In genomic region chr5:72598461-72599433, GRCh38 we compare ENCODE assay signal across 1 cellular context.
TF ChIP-seq lines count a peak whose summit lies in the region.

No MANE protein-coding gene starts in this region.

TF ChIP-seq in K562, 482 proteins besides CTCF, POLR2A, EP300 and RAD21 (continued from another document):
- TF ChIP-seq, protein P1, sequence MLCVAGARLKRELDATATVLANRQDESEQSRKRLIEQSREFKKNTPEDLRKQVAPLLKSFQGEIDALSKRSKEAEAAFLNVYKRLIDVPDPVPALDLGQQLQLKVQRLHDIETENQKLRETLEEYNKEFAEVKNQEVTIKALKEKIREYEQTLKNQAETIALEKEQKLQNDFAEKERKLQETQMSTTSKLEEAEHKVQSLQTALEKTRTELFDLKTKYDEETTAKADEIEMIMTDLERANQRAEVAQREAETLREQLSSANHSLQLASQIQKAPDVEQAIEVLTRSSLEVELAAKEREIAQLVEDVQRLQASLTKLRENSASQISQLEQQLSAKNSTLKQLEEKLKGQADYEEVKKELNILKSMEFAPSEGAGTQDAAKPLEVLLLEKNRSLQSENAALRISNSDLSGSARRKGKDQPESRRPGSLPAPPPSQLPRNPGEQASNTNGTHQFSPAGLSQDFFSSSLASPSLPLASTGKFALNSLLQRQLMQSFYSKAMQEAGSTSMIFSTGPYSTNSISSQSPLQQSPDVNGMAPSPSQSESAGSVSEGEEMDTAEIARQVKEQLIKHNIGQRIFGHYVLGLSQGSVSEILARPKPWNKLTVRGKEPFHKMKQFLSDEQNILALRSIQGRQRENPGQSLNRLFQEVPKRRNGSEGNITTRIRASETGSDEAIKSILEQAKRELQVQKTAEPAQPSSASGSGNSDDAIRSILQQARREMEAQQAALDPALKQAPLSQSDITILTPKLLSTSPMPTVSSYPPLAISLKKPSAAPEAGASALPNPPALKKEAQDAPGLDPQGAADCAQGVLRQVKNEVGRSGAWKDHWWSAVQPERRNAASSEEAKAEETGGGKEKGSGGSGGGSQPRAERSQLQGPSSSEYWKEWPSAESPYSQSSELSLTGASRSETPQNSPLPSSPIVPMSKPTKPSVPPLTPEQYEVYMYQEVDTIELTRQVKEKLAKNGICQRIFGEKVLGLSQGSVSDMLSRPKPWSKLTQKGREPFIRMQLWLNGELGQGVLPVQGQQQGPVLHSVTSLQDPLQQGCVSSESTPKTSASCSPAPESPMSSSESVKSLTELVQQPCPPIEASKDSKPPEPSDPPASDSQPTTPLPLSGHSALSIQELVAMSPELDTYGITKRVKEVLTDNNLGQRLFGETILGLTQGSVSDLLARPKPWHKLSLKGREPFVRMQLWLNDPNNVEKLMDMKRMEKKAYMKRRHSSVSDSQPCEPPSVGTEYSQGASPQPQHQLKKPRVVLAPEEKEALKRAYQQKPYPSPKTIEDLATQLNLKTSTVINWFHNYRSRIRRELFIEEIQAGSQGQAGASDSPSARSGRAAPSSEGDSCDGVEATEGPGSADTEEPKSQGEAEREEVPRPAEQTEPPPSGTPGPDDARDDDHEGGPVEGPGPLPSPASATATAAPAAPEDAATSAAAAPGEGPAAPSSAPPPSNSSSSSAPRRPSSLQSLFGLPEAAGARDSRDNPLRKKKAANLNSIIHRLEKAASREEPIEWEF (CRISPR knock-in tag; IDR thresholded peaks at IDR 0.05), result no peak
- no peak for TF ChIP-seq PHB (CRISPR knock-in tag; IDR thresholded peaks at IDR 0.05)
- TF ChIP-seq ZNF197 (CRISPR knock-in tag; IDR thresholded peaks at IDR 0.05; ENCODE audit: low read depth), result no peak
- TF ChIP-seq BCOR (IDR thresholded peaks at IDR 0.05), result no peak
- TF ChIP-seq, protein P2, sequence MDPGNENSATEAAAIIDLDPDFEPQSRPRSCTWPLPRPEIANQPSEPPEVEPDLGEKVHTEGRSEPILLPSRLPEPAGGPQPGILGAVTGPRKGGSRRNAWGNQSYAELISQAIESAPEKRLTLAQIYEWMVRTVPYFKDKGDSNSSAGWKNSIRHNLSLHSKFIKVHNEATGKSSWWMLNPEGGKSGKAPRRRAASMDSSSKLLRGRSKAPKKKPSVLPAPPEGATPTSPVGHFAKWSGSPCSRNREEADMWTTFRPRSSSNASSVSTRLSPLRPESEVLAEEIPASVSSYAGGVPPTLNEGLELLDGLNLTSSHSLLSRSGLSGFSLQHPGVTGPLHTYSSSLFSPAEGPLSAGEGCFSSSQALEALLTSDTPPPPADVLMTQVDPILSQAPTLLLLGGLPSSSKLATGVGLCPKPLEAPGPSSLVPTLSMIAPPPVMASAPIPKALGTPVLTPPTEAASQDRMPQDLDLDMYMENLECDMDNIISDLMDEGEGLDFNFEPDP (CRISPR knock-in tag; IDR thresholded peaks at IDR 0.05), result no peak
- TF ChIP-seq TEAD1 (CRISPR knock-in tag; IDR thresholded peaks at IDR 0.05), result no peak
- TF ChIP-seq SMAD2 (IDR thresholded peaks at IDR 0.05; ENCODE audit: low read depth, low read length), result no peak
- peak; percentile 96 for TF ChIP-seq CEBPB (tag; IDR thresholded peaks at IDR 0.05)
- no peak for TF ChIP-seq ELF4 (CRISPR knock-in tag; IDR thresholded peaks at IDR 0.05)
- TF ChIP-seq HLTF (IDR thresholded peaks at IDR 0.05), result no peak
